In genomic region chr12:55996715-55997534, GRCh38 we compare ENCODE assay signal across 1 cellular context.
TF ChIP-seq lines count a peak whose summit lies in the region.

Gene SUOX (plus strand): TSS chr12:55997276. CDS start chr12:56002222, 4,946 bp downstream.

TF ChIP-seq in HEK293, 187 proteins besides CTCF, POLR2A, EP300 and RAD21 (continued from another document and continues in another):
- TF ChIP-seq BCL6B (tag by site-specific recombination; IDR thresholded peaks at IDR 0.05) (no peak), AEBP2 (tag by site-specific recombination; IDR thresholded peaks at IDR 0.05; ENCODE audit: borderline replicate concordance) (no peak), ZNF670 (tag by site-specific recombination; IDR thresholded peaks at IDR 0.05; ENCODE audit: low read depth) (no peak), ZNF830 (tag by site-specific recombination; IDR thresholded peaks at IDR 0.05; ENCODE audit: low read depth) (no peak), ZNF175 (tag by site-specific recombination; IDR thresholded peaks at IDR 0.05) (no peak), ATF2 (tag by site-specific recombination; IDR thresholded peaks at IDR 0.05; ENCODE audit: low read depth) (no peak), PRDM10 (tag by site-specific recombination; IDR thresholded peaks at IDR 0.05) (0 out of 2 replicates have a peak, but pooled peaks have one; percentile 9), ZNF24 (tag by site-specific recombination; IDR thresholded peaks at IDR 0.05) (no peak), PRDM6 (tag by site-specific recombination; IDR thresholded peaks at IDR 0.05) (no peak), MZF1 (tag by site-specific recombination; IDR thresholded peaks at IDR 0.05; ENCODE audit: borderline replicate concordance) (no peak), SP7 (tag by site-specific recombination; IDR thresholded peaks at IDR 0.05) (0 out of 2 replicates have a peak, but pooled peaks have one; percentile 17), PRDM2 (tag by site-specific recombination; IDR thresholded peaks at IDR 0.05; ENCODE audit: borderline replicate concordance) (no peak), ZSCAN4 (tag by site-specific recombination; IDR thresholded peaks at IDR 0.05) (no peak), ZNF248 (tag by site-specific recombination; IDR thresholded peaks at IDR 0.05) (no peak), ZNF112 (tag by site-specific recombination; IDR thresholded peaks at IDR 0.05) (no peak), SCRT1 (tag by site-specific recombination; IDR thresholded peaks at IDR 0.05; ENCODE audit: borderline replicate concordance) (no peak), KLF10 (tag by site-specific recombination; IDR thresholded peaks at IDR 0.05) (no peak), ZNF341 (tag by site-specific recombination; IDR thresholded peaks at IDR 0.05; ENCODE audit: low read depth) (peak; percentile 45), ZBTB10 (tag by site-specific recombination; IDR thresholded peaks at IDR 0.05) (no peak), ZNF280D (tag by site-specific recombination; IDR thresholded peaks at IDR 0.05) (no peak), ZNF776 (tag by site-specific recombination; IDR thresholded peaks at IDR 0.05; ENCODE audit: borderline replicate concordance) (no peak), KLF9 (tag by site-specific recombination; IDR thresholded peaks at IDR 0.05; ENCODE audit: low read depth) (peak; percentile 69; the same call in 1 of the 2 replicates), ZNF548 (tag by site-specific recombination; IDR thresholded peaks at IDR 0.05) (no peak), INSM2 (tag by site-specific recombination; IDR thresholded peaks at IDR 0.05) (peak; percentile 47; the same call in 1 of the 2 replicates)
